In the genomic region with DNA sequence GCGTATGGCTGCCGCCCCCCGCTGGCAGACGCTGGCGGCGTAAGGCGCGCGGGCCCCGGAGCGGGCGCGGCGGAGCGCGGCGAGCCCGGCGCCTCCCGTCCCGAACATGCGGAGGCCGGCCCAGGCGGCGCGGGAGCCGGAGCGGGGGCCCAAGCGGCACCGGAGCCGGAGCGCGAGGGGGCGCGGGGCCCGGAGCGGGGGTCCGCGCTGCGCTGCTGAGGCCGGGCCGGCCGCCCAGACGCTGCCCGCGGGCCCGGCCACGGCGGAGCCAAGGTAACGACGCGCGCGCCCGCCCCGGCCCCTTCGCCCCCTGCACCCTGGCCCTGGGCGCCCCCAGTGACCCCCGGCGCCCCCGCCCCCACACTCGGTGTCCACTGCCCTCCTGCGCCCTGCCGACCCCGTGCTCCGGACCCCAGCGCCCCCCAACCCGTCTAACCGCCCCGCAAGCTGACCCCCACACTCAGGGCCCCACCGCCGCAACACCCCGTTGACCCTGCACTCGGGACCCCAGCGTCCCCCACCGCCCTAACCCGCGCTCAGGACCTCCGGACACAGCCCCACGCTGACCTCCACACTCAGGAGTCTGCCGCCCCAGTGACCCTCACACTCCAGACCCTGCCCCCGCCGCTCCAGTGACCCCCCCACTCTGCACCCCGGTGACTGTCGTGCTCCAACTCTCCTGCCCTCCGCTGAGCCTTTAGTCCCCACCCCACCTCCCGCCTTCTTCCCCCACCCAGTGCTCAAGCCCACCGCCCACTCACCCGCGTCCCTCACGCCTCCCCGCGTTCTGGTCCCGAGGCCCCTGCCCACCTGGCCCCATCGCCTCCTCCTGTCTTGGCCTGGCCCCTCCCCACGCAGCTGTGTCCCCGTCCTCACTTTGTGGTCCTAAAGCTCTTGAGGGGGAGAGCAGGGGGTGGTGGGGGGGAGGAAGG, we compare ENCODE assay signal across 8 cellular contexts. TPM values are rescaled to one million over a fixed set of nuclear protein-coding genes. Genes with fewer than 3 reads are reported as not detected.
DNase-seq lines count a peak whose midpoint lies in the region; ATAC-seq, FAIRE-seq and TF ChIP-seq lines count a peak whose summit lies in the region.

A gene (plus strand): TSS at position 27 of the 932 bp plus-strand sequence. CDS start 28,601 bp downstream, outside the sequence.

- ATAC-seq in GM21526 (IDR thresholded peaks at IDR 0.05; ENCODE audit: low FRiP score, unreplicated experiment) (peak; percentile 49), HG02884 (IDR thresholded peaks at IDR 0.05; ENCODE audit: unreplicated experiment) (no peak)

- peaks cover 11% of the 10 kb centered on the region for H3K4me1 ChIP-seq in ectodermal cell (ENCODE audit: control insufficient read depth, insufficient read depth, low read length)
- H3K4me1 ChIP-seq in mucosa of stomach (ENCODE audit: control insufficient read depth, insufficient read depth, low read length) = peaks cover 37% of the 10 kb centered on the region

- H3K9me3 ChIP-seq in ectodermal cell (ENCODE audit: control insufficient read depth, low read length) = no peaks in the 10 kb centered on the region
- no peaks in the 10 kb centered on the region for H3K9me3 ChIP-seq in mucosa of stomach (ENCODE audit: control insufficient read depth, low read length)

- H3K27ac ChIP-seq in RWPE1 = peak within 1 kb of the TSS; percentile 99
- peak within 1 kb of the TSS; percentile 88 for H3K27ac ChIP-seq in ectodermal cell (ENCODE audit: insufficient read depth, low read depth, low read length, poor library complexity, severe bottlenecking)

- H3K9ac ChIP-seq in mucosa of stomach (ENCODE audit: low read length) = peak within 1 kb of the TSS; percentile 83

- CTCF ChIA-PET in RWPE1 (lab: Yijun Ruan, JAX) = interaction anchor here (0.6 kb wide), 1 partner anchor 13 kb away, joined by 3 read pairs; no protein-coding TSS in a partner anchor

- POLR2A ChIA-PET in RWPE1 (lab: Yijun Ruan, JAX; ENCODE audit: low non-redundant PET) = interaction anchor here (0.6 kb wide), 1 partner anchor 110 kb away, joined by 7 read pairs; no protein-coding TSS in a partner anchor

- H3K4me3 ChIP-seq in AG10803 (ENCODE audit: low read length) (peak within 1 kb of the TSS; percentile 81), ectodermal cell (ENCODE audit: insufficient read depth, low read depth, low read length) (peak within 1 kb of the TSS; percentile 81), mucosa of stomach (ENCODE audit: low read length) (peak within 1 kb of the TSS; percentile 47)

- DNase-seq in AG10803 (ENCODE audit: low read depth) = no peak
- no peak for DNase-seq in RWPE1 (ENCODE audit: low spot score)
- DNase-seq in effector CD4-positive, alpha-beta T cell = no peak
- DNase-seq in HTR-8/SVneo (ENCODE audit: insufficient read length, low spot score) = no peak

- H3K36me3 ChIP-seq in ectodermal cell (ENCODE audit: control insufficient read depth, insufficient read depth, low read length) (no peaks in the 10 kb centered on the region), mucosa of stomach (ENCODE audit: control insufficient read depth, insufficient read depth, low read length) (no peaks in the 10 kb centered on the region)

- 0% methylated on average over 96 to 97 of the region's 97 CpGs for WGBS in ectodermal cell, 2 experiments

- FAIRE-seq in HTR-8/SVneo (lab: Jason Lieb, UNC) = no peak

- no peaks in the 10 kb centered on the region for H3K27me3 ChIP-seq in ectodermal cell (ENCODE audit: control insufficient read depth, insufficient read depth, low read length, poor library complexity, severe bottlenecking)
- no peaks in the 10 kb centered on the region for H3K27me3 ChIP-seq in mucosa of stomach (ENCODE audit: control insufficient read depth, insufficient read depth, low read length)

- TF ChIP-seq CTCF in AG10803 (conservative IDR thresholded peaks at IDR 0.05; ENCODE audit: low read length) (no peak), RWPE1 (conservative IDR thresholded peaks at IDR 0.05; ENCODE audit: low read depth) (peak; percentile 48)

RNA-seq across cellular contexts. Expression of the gene that starts here (rescaled TPM):
- polyA plus RNA-seq in ectodermal cell (2013, experiment 1 of 4) = 127 TPM
- polyA plus RNA-seq in ectodermal cell (2013, experiment 2 of 4) = 125 TPM
- polyA plus RNA-seq in ectodermal cell (2013, experiment 3 of 4) = 89.4 TPM
- 92.9 TPM for polyA plus RNA-seq in ectodermal cell (2013, experiment 4 of 4)
